Comparison of ENCODE assay signal across 8 cellular contexts in genomic region chr19:13260883-13261653, GRCh38.
DNase-seq lines count a peak whose midpoint lies in the region; ATAC-seq and TF ChIP-seq lines count a peak whose summit lies in the region.

No MANE protein-coding gene starts in this region.

- no peak overlapping the region for H3K4me3 ChIP-seq in fibroblast of villous mesenchyme (ENCODE audit: low read depth, low read length)

- peak; percentile 79 for ATAC-seq in HG03066 (IDR thresholded peaks at IDR 0.05; ENCODE audit: low read depth, unreplicated experiment)

- peak; percentile 20 for DNase-seq in activated naive CD4-positive, alpha-beta T cell treated with Interleukin-2 at 50 U/mL for 16 hours
- DNase-seq in activated naive CD4-positive, alpha-beta T cell treated with anti-CD3 and anti-CD28 coated beads, Interleukin-2, amount 50 U/mL, for 16 hours, result no peak
- DNase-seq in SW 1271 (lab: John Stamatoyannopoulos, UW), result peak; percentile 38 to 83
- DNase-seq in fibroblast of villous mesenchyme (ENCODE audit: low read depth), result peak; percentile 58
- DNase-seq in D341Med (ENCODE audit: low spot score), result no peak
- no peak for DNase-seq in cerebellar cortex (ENCODE audit: low spot score)
- no peak for DNase-seq in NCI-H146 treated with DMSO at 0.1 percent for 48 hours (lab: John Stamatoyannopoulos, UW; ENCODE audit: unreplicated experiment)

- no peak for TF ChIP-seq CTCF in fibroblast of villous mesenchyme (IDR thresholded peaks at IDR 0.05; ENCODE audit: insufficient read depth, low read depth, low read length)

Comparison
In these comparisons a context has a peak if more than half of its experiments do, and no peak if none do; other contexts are left out.
1. DNase-seq: peak in activated naive CD4-positive, alpha-beta T cell treated with Interleukin-2 at 50 U/mL for 16 hours (single experiment), SW 1271 (2 of 2) and fibroblast of villous mesenchyme (single experiment); none in activated naive CD4-positive, alpha-beta T cell treated with anti-CD3 and anti-CD28 coated beads, Interleukin-2, amount 50 U/mL, for 16 hours (single experiment), D341Med (single experiment), cerebellar cortex (single experiment) and NCI-H146 treated with DMSO at 0.1 percent for 48 hours (single experiment).